In the genomic region with DNA sequence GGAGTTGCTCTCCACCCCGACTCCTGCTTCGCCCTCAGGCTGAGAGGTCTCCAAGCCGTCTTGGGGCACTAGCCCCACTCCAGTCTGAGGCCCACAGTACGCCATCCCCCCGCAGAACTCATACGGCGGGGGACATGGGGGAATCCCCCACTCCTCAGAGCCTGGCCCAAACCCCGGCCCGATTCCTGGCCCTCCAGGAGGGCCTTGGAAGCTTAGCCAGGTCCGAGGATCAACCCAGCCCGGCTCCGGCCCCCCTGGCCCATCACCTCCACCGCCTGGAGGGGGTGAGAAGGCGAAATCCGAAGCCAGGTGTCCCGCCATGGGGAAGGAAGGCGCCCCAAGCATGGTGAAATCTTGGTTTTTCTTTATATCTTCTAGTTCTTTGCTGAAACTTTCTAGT, we compare ENCODE assay signal across 19 cellular contexts. TPM values are rescaled to one million over a fixed set of nuclear protein-coding genes. Genes with fewer than 3 reads are reported as not detected.
"Had no signal": no experiment of that assay in that cellular context is flagged by ENCODE, and none has a peak within 500 bp of the region (broad histone marks: within the 10 kb centered on the region; RNA-seq: fewer than 3 reads in every experiment).

No MANE protein-coding gene starts in this region.

RNA-seq across cellular contexts. Expression of gene CLEC4A, which starts 11.1 kb away (rescaled TPM):
- total RNA-seq: left ventricle myocardium superior, lung microvascular endothelial cell, myocyte had no signal

RNA-seq across cellular contexts. Expression of gene ZNF705A, which starts 22.3 kb away (rescaled TPM):
- total RNA-seq: kidney, kidney epithelial cell, left cardiac atrium, left colon, left lobe of liver, left ventricle myocardium inferior, left ventricle myocardium superior, liver, lower leg skin, lung microvascular endothelial cell, mammary epithelial cell, mesenteric fat pad, mesothelial cell of epicardium, mucosa of descending colon, mucosa of gallbladder, myocyte had no signal
- polyA plus RNA-seq: immature natural killer cell; keratinocyte; liver; mammary epithelial cell; naive thymus-derived CD4-positive, alpha-beta T cell had no signal
